Comparison of ENCODE assay signal across 8 cellular contexts in genomic region chr4:40550900-40551546, GRCh38.
DNase-seq lines count a peak whose midpoint lies in the region; ATAC-seq and TF ChIP-seq lines count a peak whose summit lies in the region.

No MANE protein-coding gene starts in this region.

- peak overlapping the region; percentile 80 for H3K18ac ChIP-seq in IMR-90 (ENCODE audit: low read depth, low read length)

- no peak overlapping the region for H3K27ac Mint-ChIP-seq in neural progenitor cell

- no peak for TF ChIP-seq POLR2A in IMR-90 (IDR thresholded peaks at IDR 0.05; ENCODE audit: low read depth, low read length)

- TF ChIP-seq RAD21 in IMR-90 (IDR thresholded peaks at IDR 0.05; ENCODE audit: low read length), result no peak; the same call in 1 of the 2 replicates

- H3K4me1 ChIP-seq in IMR-90 (ENCODE audit: control insufficient read depth, insufficient read depth, low read length) (0 out of 2 replicates have a peak, but pooled peaks cover 5% of the 10 kb centered on the region), neural progenitor cell (no peaks in the 10 kb centered on the region)

- H4K91ac ChIP-seq in IMR-90 (ENCODE audit: insufficient read depth, low read depth, low read length), result no peak overlapping the region

- no peak overlapping the region for H2AK5ac ChIP-seq in IMR-90 (ENCODE audit: low read depth, low read length)

- in situ Hi-C loops in IMR-90 (cut with MboI; ENCODE audit: low sequenced_read_pairs), result no loop called here

- no peak overlapping the region for H3K56ac ChIP-seq in IMR-90 (ENCODE audit: extremely low read depth, insufficient read depth, low read length)

- no peaks in the 10 kb centered on the region for H3K9me3 Mint-ChIP-seq in neural progenitor cell

- H3K79me2 ChIP-seq in neural progenitor cell (ENCODE audit: low read depth), result no peaks in the 10 kb centered on the region

- H3K14ac ChIP-seq in IMR-90 (replicated peaks; ENCODE audit: low read depth, low read length), result peak overlapping the region; percentile 33; the same call in 1 of the 2 replicates

- H3K4me2 ChIP-seq in IMR-90 (ENCODE audit: low read depth, low read length) (peak overlapping the region; percentile 90), neural progenitor cell (no peak overlapping the region)

- ATAC-seq in GM21515 (IDR thresholded peaks at IDR 0.05; ENCODE audit: unreplicated experiment) (peak; percentile 72), IMR-90 (ENCODE audit: low read depth) (peak; percentile 68)

- no peaks in the 10 kb centered on the region for H3F3A ChIP-seq in neural progenitor cell (ENCODE audit: low read depth)

- H2AK9ac ChIP-seq in IMR-90 (replicated peaks; ENCODE audit: low read depth, low read length, poor library complexity), result no peak overlapping the region

- POLR2A ChIA-PET in IMR-90 (lab: Charles Lee; ENCODE audit: unreplicated experiment), result no interaction called here

- DNase-seq in activated T-cell treated with anti-CD3 and anti-CD28 coated beads for 4 hours (peak; percentile 3), IMR-90 (peak; percentile 52), SKM-1 treated with dmso at 0.1 percent for 144 hours (lab: John Stamatoyannopoulos, UW; ENCODE audit: unreplicated experiment) (peak; percentile 52), epithelial cell of esophagus (ENCODE audit: low read depth) (peak; percentile 75), neural progenitor cell (ENCODE audit: low spot score) (peak; percentile 24), SK-N-DZ (ENCODE audit: low spot score) (no peak)
- no peak for DNase-seq in activated T-cell treated with anti-CD3 and anti-CD28 coated beads, Interleukin-2, amount 50 U/mL, for 1 hour

- H2BK5ac ChIP-seq in IMR-90 (ENCODE audit: low read depth, low read length, poor library complexity, severe bottlenecking), result no peak overlapping the region

- H3K4me3 Mint-ChIP-seq in neural progenitor cell, result no peak overlapping the region

- peaks cover 10% of the 10 kb centered on the region; the same call in 1 of the 2 replicates for H3K9me1 ChIP-seq in IMR-90 (ENCODE audit: insufficient read depth, low read length)

- peak overlapping the region; percentile 45 for H2AFZ ChIP-seq in IMR-90 (replicated peaks; ENCODE audit: low read length, poor library complexity)
- H2AFZ ChIP-seq in neural progenitor cell (replicated peaks), result no peak overlapping the region

- H3K9me3 ChIP-seq in IMR-90 (ENCODE audit: control insufficient read depth, insufficient read depth, low read length) (no peaks in the 10 kb centered on the region), neural progenitor cell (ENCODE audit: low read depth) (no peaks in the 10 kb centered on the region)

- no peaks in the 10 kb centered on the region for H3K27me3 Mint-ChIP-seq in neural progenitor cell (ENCODE audit: insufficient read depth, low read depth)

- H4K5ac ChIP-seq in IMR-90 (ENCODE audit: low read depth, low read length), result peak overlapping the region; percentile 66

- BruUV-seq in IMR-90 (replicated peaks; lab: Mats Ljungman, UMichigan), result no TSS peak

- CTCF ChIA-PET in IMR-90 (lab: Yijun Ruan, JAX), result interaction anchor here (1.3 kb wide), 1 partner anchor 10 kb away, joined by 3 read pairs; no protein-coding TSS in a partner anchor

- H3K79me1 ChIP-seq in IMR-90 (ENCODE audit: low read depth in 1 of 2, low read length in 2 of 2), result no peaks in the 10 kb centered on the region

- peak overlapping the region; percentile 51; the same call in 1 of the 2 replicates for H2BK120ac ChIP-seq in IMR-90 (ENCODE audit: low read depth, low read length)

- H3K9ac ChIP-seq in IMR-90 (ENCODE audit: low read depth, low read length) (peak overlapping the region; percentile 19; the same call in 1 of the 2 replicates), neural progenitor cell (no peak overlapping the region)

- dilution Hi-C loops in IMR-90 (cut with HindIII; ENCODE audit: low sequenced_read_pairs, unreplicated experiment), result no loop called here

- no CpG with 5 or more reads among the region's 5 CpGs for WGBS in IMR-90 (ENCODE audit: extremely low coverage in 2 of 2, insufficient read length in 1 of 2), 2 experiments

- intact Hi-C loops in IMR-90 (cut with micrococcal nuclease), result loop anchor here (1.0 to 5.0 kb wide), 3 partner anchors 70 to 494 kb away; partner anchors contain the start of gene N4BP2

- H3K27me3 ChIP-seq in IMR-90 (ENCODE audit: control insufficient read depth, insufficient read depth, low read length) (no peaks in the 10 kb centered on the region), neural progenitor cell (no peaks in the 10 kb centered on the region)

- H3K4ac ChIP-seq in IMR-90 (ENCODE audit: low read depth, low read length), result peak overlapping the region; percentile 77; the same call in 1 of the 2 replicates

- no peaks in the 10 kb centered on the region for H4K20me1 ChIP-seq in IMR-90 (ENCODE audit: insufficient read depth, low read length)
- H4K20me1 ChIP-seq in neural progenitor cell (ENCODE audit: low read depth), result no peaks in the 10 kb centered on the region

- peak overlapping the region; percentile 67 for H2BK20ac ChIP-seq in IMR-90 (ENCODE audit: low read depth, low read length)

- TF ChIP-seq CTCF in IMR-90 (conservative IDR thresholded peaks at IDR 0.05; ENCODE audit: low read depth, low read length) (peak; percentile 36), epithelial cell of esophagus (IDR thresholded peaks at IDR 0.05; ENCODE audit: insufficient read depth, low read depth, low read length, missing control alignments) (peak; percentile 39), neural progenitor cell (IDR thresholded peaks at IDR 0.05) (peak; percentile 46)

- peak overlapping the region in 1 of 2 experiments; percentile 49; a peak in 2 of 4 replicates for H4K8ac ChIP-seq in IMR-90 (ENCODE audit: low read depth in 2 of 2, low read length in 2 of 2)

- no peak overlapping the region for H3K23ac ChIP-seq in IMR-90 (ENCODE audit: low read depth, low read length)

- peaks cover 5% of the 10 kb centered on the region for H3K4me1 Mint-ChIP-seq in neural progenitor cell

- H3K36me3 ChIP-seq in IMR-90 (ENCODE audit: control insufficient read depth, insufficient read depth, low read length), result no peaks in the 10 kb centered on the region
- no peaks in the 10 kb centered on the region for H3K36me3 ChIP-seq in neural progenitor cell

- no peak overlapping the region; the same call in 2 of the 3 replicates for H2BK15ac ChIP-seq in IMR-90 (ENCODE audit: low read depth, low read length)

- H3K36me3 Mint-ChIP-seq in neural progenitor cell, result no peaks in the 10 kb centered on the region

- H3K27ac ChIP-seq in IMR-90 (ENCODE audit: insufficient read depth, low read length) (no peak overlapping the region), neural progenitor cell (no peak overlapping the region)

- H3K4me3 ChIP-seq in IMR-90 (ENCODE audit: insufficient read depth, low read depth, low read length) (peak overlapping the region; percentile 28), epithelial cell of esophagus (ENCODE audit: low read length) (peak overlapping the region; percentile 18), neural progenitor cell (no peak overlapping the region)

TF ChIP-seq in IMR-90, 13 proteins besides CTCF, POLR2A, EP300 and RAD21:
- TF ChIP-seq USF2 (IDR thresholded peaks at IDR 0.05; ENCODE audit: low read depth, low read length) (no peak), RFX5 (IDR thresholded peaks at IDR 0.05; ENCODE audit: low read depth, low read length) (no peak), ELK1 (IDR thresholded peaks at IDR 0.05; ENCODE audit: borderline replicate concordance, low read depth, low read length) (no peak), SMC3 (IDR thresholded peaks at IDR 0.05; ENCODE audit: low read depth, low read length) (peak; percentile 10; the same call in 1 of the 2 replicates), RCOR1 (IDR thresholded peaks at IDR 0.05; ENCODE audit: insufficient replicate concordance, low read length) (no peak)

Comparison
In these comparisons a context has a peak if more than half of its experiments do, and no peak if none do; other contexts are left out.
1. DNase-seq: peak in activated T-cell treated with anti-CD3 and anti-CD28 coated beads for 4 hours (single experiment), IMR-90 (single experiment), SKM-1 treated with dmso at 0.1 percent for 144 hours (single experiment), epithelial cell of esophagus (single experiment) and neural progenitor cell (single experiment); none in activated T-cell treated with anti-CD3 and anti-CD28 coated beads, Interleukin-2, amount 50 U/mL, for 1 hour (single experiment) and SK-N-DZ (single experiment).
2. Peak in every context shown above with its lines, with median percentiles within 50 percentile points of each other: CTCF ChIP-seq.